In the genomic region with DNA sequence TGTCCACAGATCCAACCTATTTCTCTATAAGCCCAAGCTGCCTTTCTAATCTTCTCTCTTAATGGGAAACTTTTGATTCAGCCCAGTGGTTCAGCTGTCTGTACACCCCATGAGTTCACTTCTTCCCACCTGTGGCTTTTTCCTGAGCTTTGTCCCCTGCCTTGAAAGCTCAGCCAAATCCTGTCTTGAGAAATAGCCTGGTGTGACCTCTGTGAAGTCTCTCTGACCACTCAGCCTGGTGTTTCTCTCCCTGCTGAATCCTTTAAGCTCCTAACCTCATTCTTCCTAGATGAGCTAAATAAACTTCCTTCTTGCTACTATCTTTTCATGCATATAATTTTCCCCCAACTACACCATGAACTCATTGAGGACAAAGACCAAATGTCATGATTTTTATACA, we compare ENCODE assay signal across 20 cellular contexts. TPM values are rescaled to one million over a fixed set of nuclear protein-coding genes. Genes with fewer than 3 reads are reported as not detected.
DNase-seq lines count a peak whose midpoint lies in the region; ATAC-seq and TF ChIP-seq lines count a peak whose summit lies in the region.
"Had no signal": no experiment of that assay in that cellular context is flagged by ENCODE, and none has a peak within 500 bp of the region (broad histone marks: within the 10 kb centered on the region; RNA-seq: fewer than 3 reads in every experiment).

No MANE protein-coding gene starts in this region.

- intact Hi-C loops in CD4-positive, alpha-beta memory T cell (cut with micrococcal nuclease): no loop called here
- intact Hi-C loops in naive thymus-derived CD4-positive, alpha-beta T cell (cut with micrococcal nuclease): no loop called here

- no peak for ATAC-seq in naive thymus-derived CD4-positive, alpha-beta T cell
- ATAC-seq in HG02885 (IDR thresholded peaks at IDR 0.05; ENCODE audit: poor library complexity, unreplicated experiment): no peak
- ATAC-seq: HepG2 had no signal

- TF ChIP-seq CTCF in epithelial cell of proximal tubule (conservative IDR thresholded peaks at IDR 0.05; ENCODE audit: low read depth, low read length): no peak

- H3K27ac Mint-ChIP-seq in CD4-positive, alpha-beta memory T cell: peak overlapping the region in 5 of 7 donors; percentile 2 to 79 (median 18)
- peak overlapping the region in 7 of 8 donors; percentile 5 to 80 (median 29) for H3K27ac Mint-ChIP-seq in CD8-positive, alpha-beta memory T cell
- peak overlapping the region in 8 of 9 donors; percentile 3 to 62 (median 10) for H3K27ac Mint-ChIP-seq in naive thymus-derived CD4-positive, alpha-beta T cell
- H3K27ac Mint-ChIP-seq: HFFc6 had no signal

- no peaks in the 10 kb centered on the region for H3K27me3 ChIP-seq in CD4-positive, alpha-beta memory T cell (ENCODE audit: insufficient read depth, low read length)
- H3K27me3 ChIP-seq in CD8-positive, alpha-beta memory T cell (ENCODE audit: insufficient read depth, low read length, poor library complexity, severe bottlenecking): no peaks in the 10 kb centered on the region
- H3K27me3 ChIP-seq in naive thymus-derived CD4-positive, alpha-beta T cell (ENCODE audit: control insufficient read depth in 2 of 2, insufficient read depth in 2 of 2, low read length in 2 of 2): no peaks in the 10 kb centered on the region

- no peak for DNase-seq in CD4-positive, alpha-beta memory T cell
- no peak for DNase-seq in CD8-positive, alpha-beta memory T cell
- DNase-seq in epithelial cell of proximal tubule (ENCODE audit: low read depth) (peak; percentile 45), NCI-H1694 (lab: John Stamatoyannopoulos, UW) (no peak), UCSD-AML1 (lab: John Stamatoyannopoulos, UW; ENCODE audit: unreplicated experiment) (no peak)
- DNase-seq in naive thymus-derived CD4-positive, alpha-beta T cell: no peak
- DNase-seq: ACHN, C1 segment of cervical spinal cord, DMS153, GDM1, H7, HFFc6, KBM-7, NCI-H1105, NCI-H1694 treated with DMSO at 0.1 percent for 48 hours, NCI-H510A treated with DMSO at 0.1 percent for 48 hours, NCI-H82, SHP77 had no signal

- CTCF ChIA-PET in CD4-positive, alpha-beta memory T cell (lab: Charles Lee; ENCODE audit: partially characterized antibody): interaction anchor here (1.0 kb wide), 1 partner anchor 74 kb away, joined by 4 read pairs; no protein-coding TSS in a partner anchor
- CTCF ChIA-PET in CD8-positive, alpha-beta memory T cell (lab: Charles Lee): interaction anchor here (1.5 kb wide), 1 partner anchor 13 kb away, joined by 3 read pairs; no protein-coding TSS in a partner anchor
- CTCF ChIA-PET in naive thymus-derived CD4-positive, alpha-beta T cell (lab: Charles Lee): no interaction called here

- no peaks in the 10 kb centered on the region for H3K4me1 ChIP-seq in CD4-positive, alpha-beta memory T cell (ENCODE audit: insufficient read depth, low read length)
- H3K4me1 ChIP-seq in CD8-positive, alpha-beta memory T cell (ENCODE audit: insufficient read depth, low read length): no peaks in the 10 kb centered on the region
- no peaks in the 10 kb centered on the region for H3K4me1 ChIP-seq in naive thymus-derived CD4-positive, alpha-beta T cell (ENCODE audit: control insufficient read depth in 2 of 2, insufficient read depth in 2 of 2, low read length in 2 of 2)

- peaks cover 33 to 41% of the 10 kb centered on the region in 2 donors for H3K36me3 Mint-ChIP-seq in CD4-positive, alpha-beta memory T cell
- H3K36me3 Mint-ChIP-seq in CD8-positive, alpha-beta memory T cell: peaks cover 10 to 45% (median 14%) of the 10 kb centered on the region in 3 donors
- H3K36me3 Mint-ChIP-seq in naive thymus-derived CD4-positive, alpha-beta T cell: peaks cover 14 to 48% (median 27%) of the 10 kb centered on the region in 5 donors

- POLR2A ChIA-PET in CD4-positive, alpha-beta memory T cell (lab: Charles Lee; ENCODE audit: partially characterized antibody): interaction anchor here (0.6 to 1.1 kb wide), 2 partner anchors 14 to 41 kb away, joined by 3 to 5 read pairs; no protein-coding TSS in a partner anchor
- POLR2A ChIA-PET in CD8-positive, alpha-beta memory T cell (lab: Charles Lee): no interaction called here
- POLR2A ChIA-PET in naive thymus-derived CD4-positive, alpha-beta T cell (lab: Charles Lee): interaction anchor here (0.5 to 1.0 kb wide), 2 partner anchors 17 to 60 kb away, joined by 3 read pairs; no protein-coding TSS in a partner anchor

- H3K4me3 ChIP-seq in CD4-positive, alpha-beta memory T cell (ENCODE audit: low read length in 2 of 2): no peak overlapping the region
- H3K4me3 ChIP-seq in CD8-positive, alpha-beta memory T cell (ENCODE audit: low read length): no peak overlapping the region
- H3K4me3 ChIP-seq in epithelial cell of proximal tubule (ENCODE audit: low read depth, low read length): no peak overlapping the region
- no peak overlapping the region for H3K4me3 ChIP-seq in naive thymus-derived CD4-positive, alpha-beta T cell (ENCODE audit: low read length)

- no peak overlapping the region for H3K27ac ChIP-seq in CD4-positive, alpha-beta memory T cell (ENCODE audit: low read depth, low read length)
- H3K27ac ChIP-seq in CD8-positive, alpha-beta memory T cell (ENCODE audit: low read depth, low read length): no peak overlapping the region
- no peak overlapping the region for H3K27ac ChIP-seq in naive thymus-derived CD4-positive, alpha-beta T cell (ENCODE audit: low read depth, low read length)

- H3K9me3 Mint-ChIP-seq in CD4-positive, alpha-beta memory T cell: peaks cover 0 to 2% (median 0%) of the 10 kb centered on the region in 8 donors
- H3K9me3 Mint-ChIP-seq in CD8-positive, alpha-beta memory T cell: no peaks in the 10 kb centered on the region
- H3K9me3 Mint-ChIP-seq in naive thymus-derived CD4-positive, alpha-beta T cell: peaks cover 0 to 1% (median 0%) of the 10 kb centered on the region in 11 donors
- H3K9me3 Mint-ChIP-seq: HFFc6 had no signal

- H3K36me3 ChIP-seq in CD4-positive, alpha-beta memory T cell (ENCODE audit: insufficient read depth, low read length): peaks cover 7% of the 10 kb centered on the region
- H3K36me3 ChIP-seq in CD8-positive, alpha-beta memory T cell (ENCODE audit: insufficient read depth, low read length): no peaks in the 10 kb centered on the region
- H3K36me3 ChIP-seq in naive thymus-derived CD4-positive, alpha-beta T cell (ENCODE audit: control insufficient read depth in 2 of 3, insufficient read depth in 3 of 3, low read length in 3 of 3): peaks cover 0 to 25% (median 8%) of the 10 kb centered on the region in 3 experiments

- H3K4me3 Mint-ChIP-seq in CD4-positive, alpha-beta memory T cell: no peak overlapping the region
- no peak overlapping the region for H3K4me3 Mint-ChIP-seq in CD8-positive, alpha-beta memory T cell
- no peak overlapping the region for H3K4me3 Mint-ChIP-seq in naive thymus-derived CD4-positive, alpha-beta T cell
- H3K4me3 Mint-ChIP-seq: HFFc6 had no signal

- peaks cover 0 to 5% (median 2%) of the 10 kb centered on the region in 4 donors for H3K4me1 Mint-ChIP-seq in CD4-positive, alpha-beta memory T cell
- peaks cover 0 to 3% (median 0%) of the 10 kb centered on the region in 3 donors for H3K4me1 Mint-ChIP-seq in CD8-positive, alpha-beta memory T cell
- H3K4me1 Mint-ChIP-seq in naive thymus-derived CD4-positive, alpha-beta T cell: peaks cover 0 to 10% (median 0%) of the 10 kb centered on the region in 7 donors

- no peaks in the 10 kb centered on the region for H3K9me3 ChIP-seq in CD4-positive, alpha-beta memory T cell (ENCODE audit: control insufficient read depth in 1 of 2, low read length in 2 of 2)
- H3K9me3 ChIP-seq in CD8-positive, alpha-beta memory T cell (ENCODE audit: low read length): no peaks in the 10 kb centered on the region
- no peaks in the 10 kb centered on the region for H3K9me3 ChIP-seq in naive thymus-derived CD4-positive, alpha-beta T cell (ENCODE audit: control insufficient read depth in 2 of 3, low read length in 3 of 3)

- no peaks in the 10 kb centered on the region for H3K27me3 Mint-ChIP-seq in CD4-positive, alpha-beta memory T cell
- H3K27me3 Mint-ChIP-seq in CD8-positive, alpha-beta memory T cell: no peaks in the 10 kb centered on the region
- no peaks in the 10 kb centered on the region for H3K27me3 Mint-ChIP-seq in naive thymus-derived CD4-positive, alpha-beta T cell

RNA-seq across cellular contexts. Expression of a gene that starts 15.2 kb away (rescaled TPM):
- 10 to 100 TPM; 18.6 to 22.1 TPM for total RNA-seq in CD4-positive, alpha-beta memory T cell
- 10 to 100 TPM; 14.4 to 17.7 TPM for polyA plus RNA-seq in CD4-positive, alpha-beta memory T cell
- total RNA-seq in CD8-positive, alpha-beta memory T cell: 1 to 10 TPM; 7.0 to 8.3 TPM
- polyA plus RNA-seq in CD8-positive, alpha-beta memory T cell: 14.3 TPM
- total RNA-seq in epithelial cell of proximal tubule: 1.2 and 2.0 TPM in 2 replicates
- 10 to 100 TPM; 11.8 to 52.5 (median 14.1) TPM for total RNA-seq in naive thymus-derived CD4-positive, alpha-beta T cell
- polyA plus RNA-seq in naive thymus-derived CD4-positive, alpha-beta T cell: 1 to 10 TPM; 8.2 to 9.1 TPM
